In the genomic region with DNA sequence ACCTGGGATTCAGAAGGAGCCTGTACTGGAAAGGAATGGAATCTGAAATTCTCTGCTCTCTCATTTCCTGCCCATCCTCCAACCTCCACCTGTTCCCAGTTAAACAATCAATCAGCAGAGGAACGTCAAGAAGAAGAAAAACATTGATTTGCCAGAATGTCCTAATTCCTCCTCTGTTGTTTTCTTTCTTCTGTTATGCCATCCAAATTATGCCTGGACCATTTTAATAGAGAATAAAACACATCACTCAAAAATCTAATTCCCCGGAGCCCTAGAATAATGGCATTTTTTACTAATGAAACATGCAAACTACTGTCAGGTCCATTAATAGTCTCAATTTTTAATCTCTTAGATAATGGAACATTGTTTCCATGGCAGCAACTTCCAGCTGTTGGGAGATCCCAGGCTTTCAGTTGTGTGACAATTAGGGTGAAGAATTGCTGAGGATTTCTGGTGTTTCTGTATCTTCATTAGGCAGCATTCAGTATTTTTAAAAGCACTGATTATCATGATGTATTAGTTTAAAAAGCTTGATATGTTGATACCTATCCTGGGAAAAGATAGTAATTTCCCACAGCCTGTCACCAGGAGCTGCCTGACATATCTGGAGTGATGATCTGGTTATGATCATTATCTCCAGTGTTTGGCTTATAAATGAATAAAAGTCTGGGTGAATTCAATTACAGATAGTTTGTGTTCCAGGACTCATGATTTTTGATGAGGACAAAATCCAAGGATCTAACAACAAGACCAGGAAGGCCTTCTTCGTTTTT, we compare ENCODE assay signal across 14 cellular contexts.
A peak's percentile ranks its signal among the peaks of the same experiment; 100 is the strongest.
DNase-seq lines count a peak whose midpoint lies in the region; ATAC-seq and TF ChIP-seq lines count a peak whose summit lies in the region.
"Had no signal": no experiment of that assay in that cellular context is flagged by ENCODE, and none has a peak within 500 bp of the region (broad histone marks: within the 10 kb centered on the region; RNA-seq: fewer than 3 reads in every experiment).

No MANE protein-coding gene starts in this region.

- intact Hi-C loops in left lung (cut with DNase I): no loop called here

- H3K79me2 ChIP-seq in neural cell (replicated peaks; ENCODE audit: insufficient read depth, low read length): no peaks in the 10 kb centered on the region

- no peaks in the 10 kb centered on the region for H3K36me3 ChIP-seq in neural cell (ENCODE audit: insufficient read depth, low read length)
- H3K36me3 ChIP-seq in WERI-Rb-1: no peaks in the 10 kb centered on the region
- no peaks in the 10 kb centered on the region for H3K36me3 ChIP-seq in left lung
- H3K36me3 ChIP-seq: BLaER1 had no signal

- peak overlapping the region; percentile 17 for H3K4me2 ChIP-seq in neural cell (ENCODE audit: low read length)
- H3K4me2 ChIP-seq: A549, BLaER1 had no signal

- no peaks in the 10 kb centered on the region for H3K4me1 ChIP-seq in left lung
- H3K4me1 ChIP-seq: A549 had no signal

- H3K9me3 ChIP-seq in neural cell (ENCODE audit: low read length) (no peaks in the 10 kb centered on the region), WERI-Rb-1 (ENCODE audit: severe bottlenecking) (no peaks in the 10 kb centered on the region), left lung (peaks cover 0 to 17% of the 10 kb centered on the region in 2 donors)

- H3K4me3 ChIP-seq in neural cell (ENCODE audit: low read length) (peak overlapping the region; percentile 15), WERI-Rb-1 (ENCODE audit: low read depth, low read length) (no peak overlapping the region), left lung (no peak overlapping the region)
- H3K4me3 ChIP-seq: A549, BLaER1, GM23248 had no signal

- TF ChIP-seq EP300 in neural cell (conservative IDR thresholded peaks at IDR 0.05; ENCODE audit: poor library complexity, severe bottlenecking): peak; percentile 38

- TF ChIP-seq RAD21 in neural cell (conservative IDR thresholded peaks at IDR 0.05): no peak

- no peaks in the 10 kb centered on the region for H3K9me2 ChIP-seq in neural cell (ENCODE audit: insufficient read depth, low read length)

- ATAC-seq in left lung: no peak
- ATAC-seq: A549 had no signal

- no peaks in the 10 kb centered on the region for H4K20me1 ChIP-seq in neural cell (ENCODE audit: insufficient read depth)
- H4K20me1 ChIP-seq: BLaER1 had no signal

- no peaks in the 10 kb centered on the region for H3F3A ChIP-seq in neural cell (ENCODE audit: insufficient read depth, low read length, poor library complexity, severe bottlenecking)

- no peaks in the 10 kb centered on the region for H3K27me3 ChIP-seq in neural cell (ENCODE audit: insufficient read depth, low read depth, low read length)
- no peaks in the 10 kb centered on the region for H3K27me3 ChIP-seq in WERI-Rb-1 (ENCODE audit: insufficient read depth, low read depth, severe bottlenecking)
- no peaks in the 10 kb centered on the region for H3K27me3 ChIP-seq in left lung
- H3K27me3 ChIP-seq: BLaER1 had no signal

- no peak overlapping the region for H3K9ac ChIP-seq in neural cell (ENCODE audit: low read length)
- H3K9ac ChIP-seq: BLaER1, GM23248 had no signal

- no peak overlapping the region for H2AFZ ChIP-seq in neural cell (ENCODE audit: low read depth, low read length)
- H2AFZ ChIP-seq: GM23248 had no signal

- H3K27ac ChIP-seq in neural cell (ENCODE audit: low read length) (peak overlapping the region; percentile 21), WERI-Rb-1 (no peak overlapping the region), left lung (no peak overlapping the region)
- H3K27ac ChIP-seq: 22Rv1, A549, BLaER1, GM23248 had no signal

- DNase-seq in DMS53 (lab: John Stamatoyannopoulos, UW): peak; percentile 17
- no peak for DNase-seq in DMS53 treated with DMSO at 0.1 percent for 48 hours (lab: John Stamatoyannopoulos, UW; ENCODE audit: unreplicated experiment)
- peak; percentile 37 for DNase-seq in NCI-H69 (lab: John Stamatoyannopoulos, UW)
- DNase-seq in NCI-H345 (lab: John Stamatoyannopoulos, UW): no peak
- no peak for DNase-seq in WERI-Rb-1
- DNase-seq in left lung: no peak
- DNase-seq: CD4-positive, alpha-beta memory T cell; GM23248; HCEC 1CT; IMR-90 had no signal

- TF ChIP-seq CTCF in neural cell (IDR thresholded peaks at IDR 0.05; ENCODE audit: poor library complexity, severe bottlenecking): no peak
- TF ChIP-seq CTCF in WERI-Rb-1 (IDR thresholded peaks at IDR 0.05; ENCODE audit: low read depth, low read length): no peak
- no peak for TF ChIP-seq CTCF in left lung (IDR thresholded peaks at IDR 0.05)

TF ChIP-seq in neural cell, 6 proteins besides CTCF, POLR2A, EP300 and RAD21:
- TF ChIP-seq MXI1 (conservative IDR thresholded peaks at IDR 0.05; ENCODE audit: poor library complexity, severe bottlenecking) (no peak), EZH2 (IDR thresholded peaks at IDR 0.05; ENCODE audit: borderline replicate concordance, insufficient read depth, low read length, poor library complexity, severe bottlenecking) (no peak)
- TF ChIP-seq, protein P1, sequence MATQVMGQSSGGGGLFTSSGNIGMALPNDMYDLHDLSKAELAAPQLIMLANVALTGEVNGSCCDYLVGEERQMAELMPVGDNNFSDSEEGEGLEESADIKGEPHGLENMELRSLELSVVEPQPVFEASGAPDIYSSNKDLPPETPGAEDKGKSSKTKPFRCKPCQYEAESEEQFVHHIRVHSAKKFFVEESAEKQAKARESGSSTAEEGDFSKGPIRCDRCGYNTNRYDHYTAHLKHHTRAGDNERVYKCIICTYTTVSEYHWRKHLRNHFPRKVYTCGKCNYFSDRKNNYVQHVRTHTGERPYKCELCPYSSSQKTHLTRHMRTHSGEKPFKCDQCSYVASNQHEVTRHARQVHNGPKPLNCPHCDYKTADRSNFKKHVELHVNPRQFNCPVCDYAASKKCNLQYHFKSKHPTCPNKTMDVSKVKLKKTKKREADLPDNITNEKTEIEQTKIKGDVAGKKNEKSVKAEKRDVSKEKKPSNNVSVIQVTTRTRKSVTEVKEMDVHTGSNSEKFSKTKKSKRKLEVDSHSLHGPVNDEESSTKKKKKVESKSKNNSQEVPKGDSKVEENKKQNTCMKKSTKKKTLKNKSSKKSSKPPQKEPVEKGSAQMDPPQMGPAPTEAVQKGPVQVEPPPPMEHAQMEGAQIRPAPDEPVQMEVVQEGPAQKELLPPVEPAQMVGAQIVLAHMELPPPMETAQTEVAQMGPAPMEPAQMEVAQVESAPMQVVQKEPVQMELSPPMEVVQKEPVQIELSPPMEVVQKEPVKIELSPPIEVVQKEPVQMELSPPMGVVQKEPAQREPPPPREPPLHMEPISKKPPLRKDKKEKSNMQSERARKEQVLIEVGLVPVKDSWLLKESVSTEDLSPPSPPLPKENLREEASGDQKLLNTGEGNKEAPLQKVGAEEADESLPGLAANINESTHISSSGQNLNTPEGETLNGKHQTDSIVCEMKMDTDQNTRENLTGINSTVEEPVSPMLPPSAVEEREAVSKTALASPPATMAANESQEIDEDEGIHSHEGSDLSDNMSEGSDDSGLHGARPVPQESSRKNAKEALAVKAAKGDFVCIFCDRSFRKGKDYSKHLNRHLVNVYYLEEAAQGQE (IDR thresholded peaks at IDR 0.05; ENCODE audit: borderline replicate concordance): no peak

Comparison
In these comparisons a context has a peak if more than half of its experiments do, and no peak if none do; other contexts are left out.
1. DNase-seq: peak in DMS53 (single experiment) and NCI-H69 (single experiment); none in DMS53 treated with DMSO at 0.1 percent for 48 hours (single experiment), NCI-H345 (single experiment), WERI-Rb-1 (single experiment) and left lung (0 of 2).